ENCODE assay signal across 25 cellular contexts in the genomic region with DNA sequence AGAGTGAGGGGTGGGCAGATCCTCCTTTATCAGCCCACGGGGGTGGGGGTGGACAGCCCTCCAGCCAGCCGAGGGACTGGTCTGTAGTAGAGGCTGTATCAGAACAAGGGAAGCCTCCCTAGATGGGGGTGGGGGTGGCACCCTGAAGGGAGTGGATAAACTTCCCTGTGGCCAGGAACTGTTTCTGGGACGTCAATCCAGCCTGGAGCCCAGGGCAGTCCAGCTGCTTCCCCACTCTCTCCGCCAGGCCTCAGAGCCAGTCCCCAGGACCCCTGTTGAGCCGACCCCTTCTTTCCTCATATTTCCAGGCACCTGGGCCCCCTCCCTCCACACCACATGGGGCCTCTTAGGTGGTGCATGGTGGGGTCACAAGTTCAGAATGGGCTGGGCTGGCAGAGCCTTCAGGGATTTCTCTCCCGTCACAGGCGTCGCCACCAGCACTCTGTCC. TPM values are rescaled to one million over a fixed set of nuclear protein-coding genes. Genes with fewer than 3 reads are reported as not detected.
DNase-seq lines count a peak whose midpoint lies in the region; ATAC-seq and TF ChIP-seq lines count a peak whose summit lies in the region.
"Had no signal": no experiment of that assay in that cellular context is flagged by ENCODE, and none has a peak within 500 bp of the region (broad histone marks: within the 10 kb centered on the region; RNA-seq: fewer than 3 reads in every experiment).

No MANE protein-coding gene starts in this region.

- no peaks in the 10 kb centered on the region for H3K36me3 ChIP-seq in WERI-Rb-1
- H3K36me3 ChIP-seq: MG63, Peyer's patch had no signal

- H3K4me3 ChIP-seq in WERI-Rb-1 (ENCODE audit: low read depth, low read length), result no peak overlapping the region
- H3K4me3 ChIP-seq: GM12878, MG63, Peyer's patch had no signal

- no peaks in the 10 kb centered on the region for H3K27me3 Mint-ChIP-seq in MCF 10A (ENCODE audit: insufficient read depth, unreplicated experiment)

- no peaks in the 10 kb centered on the region for H3K9me3 ChIP-seq in WERI-Rb-1 (ENCODE audit: severe bottlenecking)
- H3K9me3 ChIP-seq: MG63, Peyer's patch had no signal

- no peak overlapping the region for H3K4me3 Mint-ChIP-seq in MCF 10A (ENCODE audit: unreplicated experiment)

- H3K27ac ChIP-seq in WERI-Rb-1, result peak overlapping the region; percentile 38; the same call in 1 of the 2 replicates
- H3K27ac ChIP-seq: KMS-11, Peyer's patch had no signal

- H3K9me3 Mint-ChIP-seq in MCF 10A (ENCODE audit: unreplicated experiment), result no peaks in the 10 kb centered on the region
- H3K9me3 Mint-ChIP-seq: CD8-positive, alpha-beta T cell had no signal

- H3K4me1 Mint-ChIP-seq in MCF 10A (ENCODE audit: insufficient read depth, unreplicated experiment), result peaks cover 10% of the 10 kb centered on the region

- POLR2A ChIA-PET in GM10248 (lab: Yijun Ruan, JAX), result no interaction called here
- POLR2A ChIA-PET in MCF 10A (lab: Yijun Ruan, JAX), result no interaction called here

- no peak overlapping the region for H3K27ac Mint-ChIP-seq in MCF 10A (ENCODE audit: low read depth, unreplicated experiment)
- H3K27ac Mint-ChIP-seq: CD8-positive, alpha-beta T cell had no signal

- CTCF ChIA-PET in GM10248 (lab: Yijun Ruan, JAX), result interaction anchor here (1.0 to 1.1 kb wide), 2 partner anchors 8 to 33 kb away, joined by 3 read pairs; no protein-coding TSS in a partner anchor
- CTCF ChIA-PET in MCF 10A (lab: Yijun Ruan, JAX), result interaction anchor here (0.6 kb wide), 1 partner anchor 368 kb away, joined by 3 read pairs; no protein-coding TSS in a partner anchor

- H3K36me3 Mint-ChIP-seq in MCF 10A (ENCODE audit: insufficient read depth, unreplicated experiment), result peaks cover 10% of the 10 kb centered on the region
- H3K36me3 Mint-ChIP-seq: CD8-positive, alpha-beta T cell had no signal

- DNase-seq in AG20443 (ENCODE audit: low spot score) (peak; percentile 10), GM10248 (ENCODE audit: extremely low spot score) (peak; percentile 15), WERI-Rb-1 (no peak), retina (peak; percentile 63), MCF 10A (ENCODE audit: unreplicated experiment) (no peak)
- DNase-seq: AML-193; CD8-positive, alpha-beta T cell; DMS79 treated with DMSO at 0.1 percent for 48 hours; HCEC 1CT; NCI-H1105; NCI-H1694 treated with DMSO at 0.1 percent for 48 hours; NCI-H2107; NCI-H226; NCI-H524 treated with DMSO at 0.1 percent for 48 hours; SHP77 had no signal

- no peak for TF ChIP-seq CTCF in GM10248 (IDR thresholded peaks at IDR 0.05; ENCODE audit: control extremely low read depth, extremely low read depth, low read depth, missing control alignments)
- TF ChIP-seq CTCF in WERI-Rb-1 (IDR thresholded peaks at IDR 0.05; ENCODE audit: low read depth, low read length), result no peak
- TF ChIP-seq CTCF in MCF 10A (IDR thresholded peaks at IDR 0.05; ENCODE audit: unreplicated experiment), result no peak

- BruUV-seq in MCF 10A (replicated peaks; lab: Mats Ljungman, UMichigan), result no TSS peak

- ATAC-seq in HG03520 (IDR thresholded peaks at IDR 0.05; ENCODE audit: unreplicated experiment) (no peak), GM19467 (IDR thresholded peaks at IDR 0.05; ENCODE audit: unreplicated experiment) (no peak)
- ATAC-seq: CD8-positive, alpha-beta T cell; GM12878; SK-N-SH treated with all-trans-retinoic acid at 6 μM for 48 hours had no signal

- intact Hi-C loops in MCF 10A (cut with micrococcal nuclease), result no loop called here

- H3K27me3 ChIP-seq in WERI-Rb-1 (ENCODE audit: insufficient read depth, low read depth, severe bottlenecking), result no peaks in the 10 kb centered on the region
- H3K27me3 ChIP-seq: MG63, Peyer's patch had no signal

RNA-seq across cellular contexts. Expression of gene PLD4, which starts 6.7 kb away (rescaled TPM):
- not detected in 2 replicates for total RNA-seq in MCF 10A (2022)
- total RNA-seq: A673, G401, HepG2 had no signal

RNA-seq across cellular contexts. Expression of gene AHNAK2, which starts 46.8 kb away (rescaled TPM):
- 218 and 286 TPM in 2 replicates for total RNA-seq in MCF 10A (2022)

RNA-seq across cellular contexts. Expression of gene CLBA1, which starts 54.2 kb away (rescaled TPM):
- total RNA-seq in MCF 10A (2022), result 20.3 and 24.3 TPM in 2 replicates

Comparison
In these comparisons a context has a peak if more than half of its experiments do, and no peak if none do; other contexts are left out.
1. DNase-seq: peak in AG20443 (single experiment), GM10248 (single experiment) and retina (single experiment); none in WERI-Rb-1 (single experiment) and MCF 10A (single experiment).